Comparison of ENCODE assay signal across 23 cellular contexts in genomic region chr7:157829491-157829890, GRCh38.
"Had no signal": no experiment of that assay in that cellular context is flagged by ENCODE, and none has a peak within 500 bp of the region (broad histone marks: within the 10 kb centered on the region; RNA-seq: fewer than 3 reads in every experiment).

No MANE protein-coding gene starts in this region.

- H3K36me3 Mint-ChIP-seq: activated naive CD4-positive, alpha-beta T cell treated with anti-CD3 and anti-CD28 coated beads, Interleukin-2, amount 50 U/mL, for 72 hours; brain had no signal

- ATAC-seq: activated naive CD4-positive, alpha-beta T cell treated with anti-CD3 and anti-CD28 coated beads, Interleukin-2, amount 50 U/mL, for 72 hours; activated naive CD8-positive, alpha-beta T cell treated with anti-CD3 and anti-CD28 coated beads, Interleukin-2, amount 50 U/mL, for 24 hours; PC-3 had no signal

- H3K27ac Mint-ChIP-seq: activated B cell treated with CpG ODN at 0.5 μM for 24 hours; activated CD4-positive, alpha-beta memory T cell treated with anti-CD3 and anti-CD28 coated beads, Interleukin-2, amount 10 ng/mL, durations not matched to agents 7 days and 5 days; activated naive CD4-positive, alpha-beta T cell treated with anti-CD3 and anti-CD28 coated beads, Interleukin-2, amount 50 U/mL, for 72 hours; activated naive CD8-positive, alpha-beta T cell treated with anti-CD3 and anti-CD28 coated beads, Interleukin-2, amount 50 U/mL, for 24 hours had no signal

- H3K4me1 Mint-ChIP-seq: activated B cell treated with CpG ODN at 0.5 μM for 24 hours; central memory CD8-positive, alpha-beta T cell had no signal

- DNase-seq: activated B cell treated with CpG ODN at 0.5 μM for 24 hours; activated CD4-positive, alpha-beta memory T cell treated with anti-CD3 and anti-CD28 coated beads, Interleukin-2, amount 10 ng/mL, durations not matched to agents 7 days and 5 days; activated CD4-positive, alpha-beta T cell treated with anti-CD3 and anti-CD28 coated beads for 1 hour; activated CD4-positive, alpha-beta T cell treated with anti-CD3 and anti-CD28 coated beads, Interleukin-2, amount 50 U/mL, for 1 hour; activated CD8-positive, alpha-beta memory T cell treated with anti-CD3 and anti-CD28 coated beads, Interleukin-2, amount 50 U/mL, for 48 hours; activated naive CD8-positive, alpha-beta T cell treated with anti-CD3 and anti-CD28 coated beads, Interleukin-2, amount 50 U/mL, for 24 hours; activated T-cell treated with anti-CD3 and anti-CD28 coated beads, Interleukin-2, amount 50 U/mL, for 1 hour; amniotic stem cell; Karpas-422; MM.1S; NCI-H1694; NCI-H446 treated with DMSO at 0.1 percent for 48 hours; NCI-H524 treated with DMSO at 0.1 percent for 48 hours; PC-3; SHP77 treated with DMSO at 0.1 percent for 48 hours; T-helper 2 cell; T1000 had no signal

- H3K4me3 Mint-ChIP-seq: activated B cell treated with CpG ODN at 0.5 μM for 24 hours; activated CD4-positive, alpha-beta memory T cell treated with anti-CD3 and anti-CD28 coated beads, Interleukin-2, amount 10 ng/mL, durations not matched to agents 7 days and 5 days; activated naive CD8-positive, alpha-beta T cell treated with anti-CD3 and anti-CD28 coated beads, Interleukin-2, amount 50 U/mL, for 24 hours; brain; central memory CD8-positive, alpha-beta T cell had no signal

- H3K9me3 Mint-ChIP-seq: activated B cell treated with CpG ODN at 0.5 μM for 24 hours; activated CD4-positive, alpha-beta memory T cell treated with anti-CD3 and anti-CD28 coated beads, Interleukin-2, amount 10 ng/mL, durations not matched to agents 7 days and 5 days; activated naive CD4-positive, alpha-beta T cell treated with anti-CD3 and anti-CD28 coated beads, Interleukin-2, amount 50 U/mL, for 72 hours; activated naive CD8-positive, alpha-beta T cell treated with anti-CD3 and anti-CD28 coated beads, Interleukin-2, amount 50 U/mL, for 24 hours; central memory CD8-positive, alpha-beta T cell had no signal

- FAIRE-seq: astrocyte, RCC 7860, TTC549 had no signal

- H3K27me3 Mint-ChIP-seq: activated B cell treated with CpG ODN at 0.5 μM for 24 hours; activated CD4-positive, alpha-beta memory T cell treated with anti-CD3 and anti-CD28 coated beads, Interleukin-2, amount 10 ng/mL, durations not matched to agents 7 days and 5 days; activated naive CD8-positive, alpha-beta T cell treated with anti-CD3 and anti-CD28 coated beads, Interleukin-2, amount 50 U/mL, for 24 hours; central memory CD8-positive, alpha-beta T cell had no signal
